In genomic region chr19:46346821-46347571, GRCh38 we compare ENCODE assay signal across 8 cellular contexts. TPM values are rescaled to one million over a fixed set of nuclear protein-coding genes. Genes with fewer than 3 reads are reported as not detected.
DNase-seq lines count a peak whose midpoint lies in the region; ATAC-seq, FAIRE-seq and TF ChIP-seq lines count a peak whose summit lies in the region.

Gene PPP5C, plus strand, starts transcription at chr19:46347087. Its CDS starts 10 bp downstream, at chr19:46347097.

- DNase-seq in GM12892 (ENCODE audit: insufficient read length) (peak; percentile 96), NCI-H1930 (lab: John Stamatoyannopoulos, UW) (peak; percentile 95 to 98), T-helper 22 cell (ENCODE audit: low read depth) (peak; percentile 76), astrocyte (ENCODE audit: low read depth) (peak; percentile 94), hepatic stellate cell (ENCODE audit: low spot score) (peak; percentile 99), renal cortical epithelial cell (ENCODE audit: low read depth) (peak; percentile 76), aorta (peak; percentile 94 to 97)

- no peaks in the 10 kb centered on the region for H3K27me3 Mint-ChIP-seq in astrocyte (ENCODE audit: low read depth, unreplicated experiment)

- peak within 1 kb of the TSS; percentile 86 for H3K27ac ChIP-seq in astrocyte (ENCODE audit: low read depth, low read length)
- peak within 1 kb of the TSS in 1 of 2 donors; percentile 29 for H3K27ac ChIP-seq in aorta (ENCODE audit: low read depth in 1 of 2, low read length in 2 of 2)

- peak; percentile 73 for TF ChIP-seq CTCF in astrocyte (IDR thresholded peaks at IDR 0.05; ENCODE audit: insufficient read depth, low read depth, low read length)

- H3K27ac Mint-ChIP-seq in astrocyte (ENCODE audit: unreplicated experiment) = peak within 1 kb of the TSS; percentile 85

- H4K20me1 ChIP-seq in astrocyte (ENCODE audit: insufficient read depth, low read length) = peaks cover 44% of the 10 kb centered on the region

- peaks cover 24% of the 10 kb centered on the region for H3K4me1 Mint-ChIP-seq in astrocyte (ENCODE audit: low read depth, unreplicated experiment)

- H3K4me1 ChIP-seq in astrocyte (ENCODE audit: insufficient read depth, low read length) = peaks cover 30% of the 10 kb centered on the region
- H3K4me1 ChIP-seq in aorta (ENCODE audit: control insufficient read depth in 1 of 2, insufficient read depth in 2 of 2, low read length in 2 of 2) = peaks cover under 1 to 3% of the 10 kb centered on the region in 2 donors

- peaks cover 5% of the 10 kb centered on the region for H3K27me3 ChIP-seq in astrocyte (ENCODE audit: insufficient read depth, low read length)
- H3K27me3 ChIP-seq in aorta (ENCODE audit: control insufficient read depth in 1 of 2, insufficient read depth in 2 of 2, low read length in 1 of 2) = no peaks in the 10 kb centered on the region

- WGBS in aorta, 2 donors = 0 to 1% methylated on average over 62 of the region's 62 CpGs

- no peaks in the 10 kb centered on the region for H3K9me3 Mint-ChIP-seq in astrocyte (ENCODE audit: unreplicated experiment)

- peaks cover 10% of the 10 kb centered on the region for H3K36me3 Mint-ChIP-seq in astrocyte (ENCODE audit: low read depth, unreplicated experiment)

- H3K9ac ChIP-seq in astrocyte (ENCODE audit: low read length) = peak within 1 kb of the TSS; percentile 96

- peak within 1 kb of the TSS; percentile 99 for H2AFZ ChIP-seq in astrocyte (ENCODE audit: low read depth, low read length)

- peak; percentile 60 for ATAC-seq in HG02885 (IDR thresholded peaks at IDR 0.05; ENCODE audit: poor library complexity, unreplicated experiment)
- ATAC-seq in aorta (ENCODE audit: low FRiP score) = peak; percentile 90

- H3K36me3 ChIP-seq in astrocyte (ENCODE audit: insufficient read depth, low read length) (no peaks in the 10 kb centered on the region), aorta (ENCODE audit: control insufficient read depth in 1 of 2, insufficient read depth in 2 of 2, low read length in 1 of 2) (no peaks in the 10 kb centered on the region)

- H3K9me3 ChIP-seq in astrocyte (ENCODE audit: insufficient read depth, low read depth, low read length) (no peaks in the 10 kb centered on the region), aorta (ENCODE audit: control insufficient read depth, low read length) (no peaks in the 10 kb centered on the region)

- TF ChIP-seq POLR2A in GM12892 (IDR thresholded peaks at IDR 0.05; ENCODE audit: low read depth, low read length) = peak; percentile 70

- intact Hi-C loops in aorta (cut with DNase I) = loop anchor here (5.0 kb wide), 2 partner anchors 45 to 165 kb away; no protein-coding TSS in a partner anchor

- peak; percentile 98 for FAIRE-seq in GM12892 (lab: Jason Lieb, UNC)
- no peak for FAIRE-seq in astrocyte (lab: Jason Lieb, UNC)

- peaks cover 51% of the 10 kb centered on the region for H3K79me2 ChIP-seq in astrocyte (ENCODE audit: insufficient read depth, low read length)

- peak within 1 kb of the TSS; percentile 97 for H3K4me3 Mint-ChIP-seq in astrocyte (ENCODE audit: unreplicated experiment)

- peak within 1 kb of the TSS; percentile 92 for H3K4me3 ChIP-seq in astrocyte (ENCODE audit: insufficient read depth, low read depth, low read length)
- H3K4me3 ChIP-seq in aorta (ENCODE audit: low read length in 2 of 2) = peak within 1 kb of the TSS; percentile 63 to 69

- peak within 1 kb of the TSS; percentile 93 for H3K4me2 ChIP-seq in astrocyte (ENCODE audit: low read length)

RNA-seq across cellular contexts. Expression of gene PPP5C, which starts in this region (rescaled TPM):
- 53.9 TPM for polyA plus RNA-seq in GM12892 (2012; ENCODE audit: missing spikeins)
- total RNA-seq in astrocyte (68.8 and 70.9 TPM in 2 replicates), renal cortical epithelial cell (36.6 and 64.9 TPM in 2 replicates), aorta (10 to 100 TPM; 62.7 to 63.7 TPM)
- 10 to 100 TPM; 23.0 to 54.3 TPM for polyA plus RNA-seq in aorta
